8 cellular contexts compared by ENCODE assay signal in the genomic region with DNA sequence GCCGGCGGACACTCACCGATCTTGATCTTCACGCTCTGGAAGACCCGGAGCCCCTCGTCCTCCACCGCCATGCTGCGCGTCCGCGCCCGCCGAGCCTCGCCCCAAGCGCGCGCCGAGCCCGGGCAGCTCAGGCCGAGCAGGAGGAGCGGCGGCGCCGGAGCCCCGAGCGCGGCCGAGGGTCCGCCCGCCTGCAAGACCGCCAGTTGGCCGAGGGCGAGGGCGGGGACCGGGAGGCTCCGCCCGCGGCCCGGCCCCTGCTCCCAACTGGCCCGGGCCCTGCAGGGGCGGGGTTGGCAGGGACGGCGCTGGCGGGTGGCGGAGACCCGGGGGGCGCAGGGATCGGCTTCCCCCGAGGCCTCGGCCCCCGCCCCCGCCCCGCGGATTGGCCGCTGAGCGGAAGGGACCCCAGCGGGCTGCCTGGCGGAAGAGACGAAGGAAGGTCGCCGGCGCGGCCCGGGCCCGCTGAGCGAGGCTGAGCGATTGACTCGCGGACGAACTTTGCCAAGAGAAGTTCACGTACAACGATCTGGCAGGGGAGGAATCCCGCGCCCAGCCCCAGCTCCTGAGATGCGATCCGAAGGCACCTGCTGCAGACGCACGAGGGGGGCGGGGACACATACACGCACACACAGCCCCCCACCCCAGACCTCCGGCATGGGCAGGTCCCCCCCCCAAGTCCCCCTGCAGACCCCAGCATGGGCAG.
DNase-seq lines count a peak whose midpoint lies in the region; ATAC-seq lines count a peak whose summit lies in the region.

A gene with protein sequence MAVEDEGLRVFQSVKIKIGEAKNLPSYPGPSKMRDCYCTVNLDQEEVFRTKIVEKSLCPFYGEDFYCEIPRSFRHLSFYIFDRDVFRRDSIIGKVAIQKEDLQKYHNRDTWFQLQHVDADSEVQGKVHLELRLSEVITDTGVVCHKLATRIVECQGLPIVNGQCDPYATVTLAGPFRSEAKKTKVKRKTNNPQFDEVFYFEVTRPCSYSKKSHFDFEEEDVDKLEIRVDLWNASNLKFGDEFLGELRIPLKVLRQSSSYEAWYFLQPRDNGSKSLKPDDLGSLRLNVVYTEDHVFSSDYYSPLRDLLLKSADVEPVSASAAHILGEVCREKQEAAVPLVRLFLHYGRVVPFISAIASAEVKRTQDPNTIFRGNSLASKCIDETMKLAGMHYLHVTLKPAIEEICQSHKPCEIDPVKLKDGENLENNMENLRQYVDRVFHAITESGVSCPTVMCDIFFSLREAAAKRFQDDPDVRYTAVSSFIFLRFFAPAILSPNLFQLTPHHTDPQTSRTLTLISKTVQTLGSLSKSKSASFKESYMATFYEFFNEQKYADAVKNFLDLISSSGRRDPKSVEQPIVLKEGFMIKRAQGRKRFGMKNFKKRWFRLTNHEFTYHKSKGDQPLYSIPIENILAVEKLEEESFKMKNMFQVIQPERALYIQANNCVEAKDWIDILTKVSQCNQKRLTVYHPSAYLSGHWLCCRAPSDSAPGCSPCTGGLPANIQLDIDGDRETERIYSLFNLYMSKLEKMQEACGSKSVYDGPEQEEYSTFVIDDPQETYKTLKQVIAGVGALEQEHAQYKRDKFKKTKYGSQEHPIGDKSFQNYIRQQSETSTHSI (minus strand): TSS at position 205 of the 703 bp plus-strand sequence. CDS start 134 bp downstream, at position 71.

- ATAC-seq in HG02763 (IDR thresholded peaks at IDR 0.05; ENCODE audit: unreplicated experiment) = peak; percentile 58
- ATAC-seq in activated CD4-positive, CD25-positive, alpha-beta regulatory T cell treated with anti-CD3 and anti-CD28 coated beads, Interleukin-2, amount 50 U/mL, for 24 hours = peak; percentile 50 to 51

- DNase-seq in SKM-1 treated with dmso at 0.1 percent for 144 hours (lab: John Stamatoyannopoulos, UW; ENCODE audit: unreplicated experiment) = peak; percentile 39
- no peak for DNase-seq in SKM-1 (lab: John Stamatoyannopoulos, UW; ENCODE audit: unreplicated experiment)
- DNase-seq in NCI-H146 (lab: John Stamatoyannopoulos, UW) = peak; percentile 87
- peak; percentile 68 for DNase-seq in dedifferentiated amniotic fluid mesenchymal stem cell (ENCODE audit: extremely low spot score)
- peak; percentile 47 for DNase-seq in kidney glomerular epithelial cell (lab: John Stamatoyannopoulos, UW)
- DNase-seq in stimulated activated CD4-positive, alpha-beta T cell treated with anti-CD3 and anti-CD28 coated beads, Interleukin-12 subunit alpha, Interleukin-12 subunit beta, amount 100 ng/mL, for 4 hours = peak; percentile 62
